In the genomic region with DNA sequence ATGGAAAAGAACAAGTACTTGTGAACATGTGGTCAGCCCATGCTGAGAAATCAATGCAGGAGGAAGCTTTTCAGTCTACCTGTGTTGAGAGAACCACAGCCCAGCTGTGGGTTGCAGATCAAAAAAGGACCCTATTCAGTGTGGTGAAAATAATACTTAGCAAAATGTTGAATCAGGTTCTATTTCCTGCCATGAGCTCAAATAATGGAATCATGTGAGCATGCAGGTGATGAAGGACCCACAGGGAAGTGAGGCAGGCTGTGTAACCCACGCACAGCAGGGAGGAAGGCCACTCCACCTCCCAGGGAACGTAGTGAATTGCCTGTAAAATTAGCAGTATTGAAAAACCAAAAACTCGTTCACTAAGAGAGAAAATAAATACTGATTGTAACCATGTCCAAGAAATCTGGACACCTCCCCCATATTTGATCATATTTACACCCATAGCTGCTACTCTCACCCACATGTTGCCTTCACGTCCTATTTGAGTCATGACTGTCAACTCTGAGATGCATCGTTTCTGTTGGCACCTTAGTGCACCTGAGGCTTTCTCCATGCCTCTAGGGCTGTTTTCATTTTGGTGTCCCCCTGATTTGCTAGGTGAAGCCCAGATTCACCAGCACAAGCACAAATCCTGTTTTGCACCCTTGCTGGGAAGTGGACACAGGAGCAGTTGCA, we compare ENCODE assay signal across 12 cellular contexts. TPM values are rescaled to one million over a fixed set of nuclear protein-coding genes. Genes with fewer than 3 reads are reported as not detected.
DNase-seq lines count a peak whose midpoint lies in the region; ATAC-seq lines count a peak whose summit lies in the region.
"Had no signal": no experiment of that assay in that cellular context is flagged by ENCODE, and none has a peak within 500 bp of the region (broad histone marks: within the 10 kb centered on the region; RNA-seq: fewer than 3 reads in every experiment).

No MANE protein-coding gene starts in this region.

- peaks cover 4% of the 10 kb centered on the region for H3K36me3 Mint-ChIP-seq in activated T-helper 2 cell treated with anti-CD3 and anti-CD28 coated beads, Interferon-gamma antibody, Interleukin-2, Interleukin-4, amounts not matched to agents 10 μg/mL and 5 μg/mL and 100 μg/mL, durations not matched to agents 14 hours and 24 hours and 36 hours (ENCODE audit: low read depth)
- H3K36me3 Mint-ChIP-seq: activated naive CD8-positive, alpha-beta T cell had no signal

- H3K27me3 Mint-ChIP-seq in activated T-helper 2 cell treated with anti-CD3 and anti-CD28 coated beads, Interferon-gamma antibody, Interleukin-2, Interleukin-4, amounts not matched to agents 10 μg/mL and 5 μg/mL and 100 μg/mL, durations not matched to agents 14 hours and 24 hours and 36 hours (ENCODE audit: low read depth): peaks cover 55% of the 10 kb centered on the region
- H3K27me3 Mint-ChIP-seq: activated naive CD8-positive, alpha-beta T cell had no signal

- no peak for DNase-seq in activated T-helper 2 cell treated with anti-CD3 and anti-CD28 coated beads, Interferon-gamma antibody, Interleukin-2, Interleukin-4, amounts not matched to agents 10 μg/mL and 5 μg/mL and 100 μg/mL, durations not matched to agents 14 hours and 24 hours and 36 hours (ENCODE audit: low spot score)
- no peak for DNase-seq in posterior cingulate gyrus
- no peak for DNase-seq in stimulated activated CD4-positive, alpha-beta T cell treated with anti-CD3 and anti-CD28 coated beads, Interleukin-4, amount 100 ng/mL, for 1 hour
- DNase-seq in effector CD8-positive, alpha-beta T cell (lab: John Stamatoyannopoulos, UW): no peak
- DNase-seq: DMS79 treated with DMSO at 0.1 percent for 48 hours; effector memory CD4-positive, alpha-beta T cell; testis had no signal

- intact Hi-C loops in activated T-helper 2 cell treated with anti-CD3 and anti-CD28 coated beads, Interferon-gamma antibody, Interleukin-2, Interleukin-4, amounts not matched to agents 10 μg/mL and 5 μg/mL and 100 μg/mL, durations not matched to agents 14 hours and 24 hours and 36 hours (cut with micrococcal nuclease): loop anchor here (1.0 to 2.0 kb wide), 3 partner anchors 8 to 17 kb away; no protein-coding TSS in a partner anchor
- intact Hi-C loops in posterior cingulate gyrus (cut with DNase I): no loop called here

- no peak overlapping the region for H3K4me3 Mint-ChIP-seq in activated T-helper 2 cell treated with anti-CD3 and anti-CD28 coated beads, Interferon-gamma antibody, Interleukin-2, Interleukin-4, amounts not matched to agents 10 μg/mL and 5 μg/mL and 100 μg/mL, durations not matched to agents 14 hours and 24 hours and 36 hours (ENCODE audit: low read depth)
- H3K4me3 Mint-ChIP-seq: activated naive CD8-positive, alpha-beta T cell had no signal

- peak overlapping the region; percentile 74 for H3K27ac Mint-ChIP-seq in activated T-helper 2 cell treated with anti-CD3 and anti-CD28 coated beads, Interferon-gamma antibody, Interleukin-2, Interleukin-4, amounts not matched to agents 10 μg/mL and 5 μg/mL and 100 μg/mL, durations not matched to agents 14 hours and 24 hours and 36 hours
- H3K27ac Mint-ChIP-seq: activated naive CD8-positive, alpha-beta T cell had no signal

- ATAC-seq in GM18520 (IDR thresholded peaks at IDR 0.05; ENCODE audit: unreplicated experiment): peak; percentile 34
- ATAC-seq in GM19438 (IDR thresholded peaks at IDR 0.05; ENCODE audit: low read depth, unreplicated experiment): peak; percentile 28
- ATAC-seq in HG03097 (IDR thresholded peaks at IDR 0.05; ENCODE audit: low FRiP score, unreplicated experiment): peak; percentile 33
- ATAC-seq in GM21528 (IDR thresholded peaks at IDR 0.05; ENCODE audit: low FRiP score, unreplicated experiment): no peak

- H3K9me3 Mint-ChIP-seq in activated T-helper 2 cell treated with anti-CD3 and anti-CD28 coated beads, Interferon-gamma antibody, Interleukin-2, Interleukin-4, amounts not matched to agents 10 μg/mL and 5 μg/mL and 100 μg/mL, durations not matched to agents 14 hours and 24 hours and 36 hours: peaks cover 7% of the 10 kb centered on the region

- peaks cover 14% of the 10 kb centered on the region for H3K4me1 Mint-ChIP-seq in activated T-helper 2 cell treated with anti-CD3 and anti-CD28 coated beads, Interferon-gamma antibody, Interleukin-2, Interleukin-4, amounts not matched to agents 10 μg/mL and 5 μg/mL and 100 μg/mL, durations not matched to agents 14 hours and 24 hours and 36 hours (ENCODE audit: low read depth)

RNA-seq across cellular contexts. Expression of a gene that starts 20.5 kb away (rescaled TPM):
- total RNA-seq in activated T-helper 2 cell treated with anti-CD3 and anti-CD28 coated beads, Interferon-gamma antibody, Interleukin-2, Interleukin-4, amounts not matched to agents 10 μg/mL and 5 μg/mL and 100 μg/mL, durations not matched to agents 14 hours and 24 hours and 36 hours: 214 and 225 TPM in 2 replicates
